Comparison of ENCODE assay signal across 1 cellular context in genomic region chr7:76327610-76328009, GRCh38.
TF ChIP-seq lines count a peak whose summit lies in the region.

No MANE protein-coding gene starts in this region.

TF ChIP-seq in endothelial cell of umbilical vein, 7 proteins besides CTCF, POLR2A, EP300 and RAD21:
- TF ChIP-seq POLR2AphosphoS5 (IDR thresholded peaks at IDR 0.05; ENCODE audit: insufficient read depth, low read depth, low read length), result no peak
- peak; percentile 54 for TF ChIP-seq JUN (IDR thresholded peaks at IDR 0.05; ENCODE audit: borderline replicate concordance, insufficient read depth, insufficient read length, low read depth)
